10 cellular contexts compared by ENCODE assay signal in genomic region chr5:180330810-180331646, GRCh38. TPM values are rescaled to one million over a fixed set of nuclear protein-coding genes. Genes with fewer than 3 reads are reported as not detected.
DNase-seq lines count a peak whose midpoint lies in the region; ATAC-seq, FAIRE-seq and TF ChIP-seq lines count a peak whose summit lies in the region.
"Had no signal": no experiment of that assay in that cellular context is flagged by ENCODE, and none has a peak within 500 bp of the region (broad histone marks: within the 10 kb centered on the region; RNA-seq: fewer than 3 reads in every experiment).

No MANE protein-coding gene starts in this region.

- DNase-seq in Caki2 (ENCODE audit: low read depth) (peak; percentile 86), SJSA1 (ENCODE audit: low read depth in 1 of 2, low spot score in 2 of 2) (peak; percentile 95 to 96), fibroblast of pulmonary artery (ENCODE audit: low read depth) (peak; percentile 100), pancreas (peak in 3 of 6 donors; percentile 48 to 77 (median 55)), inferior parietal cortex (ENCODE audit: extremely low spot score) (no peak), NCI-H1105 (lab: John Stamatoyannopoulos, UW) (no peak), Karpas-422 (no peak)
- DNase-seq: activated CD4-positive, alpha-beta memory T cell treated with anti-CD3 and anti-CD28 coated beads, Interleukin-2, amount 10 ng/mL, durations not matched to agents 7 days and 5 days; stimulated activated CD4-positive, alpha-beta T cell treated with anti-CD3 and anti-CD28 coated beads, Interleukin-4, amount 100 ng/mL, for 4 hours had no signal

- ATAC-seq in pancreas (peak; percentile 42 to 78 (median 64)), HG03460 (IDR thresholded peaks at IDR 0.05; ENCODE audit: unreplicated experiment) (no peak)

- TF ChIP-seq CTCF in fibroblast of pulmonary artery (IDR thresholded peaks at IDR 0.05; ENCODE audit: low read length, missing control alignments): no peak
- no peak for TF ChIP-seq CTCF in pancreas (IDR thresholded peaks at IDR 0.05)

- no peaks in the 10 kb centered on the region for H3K27me3 ChIP-seq in SJSA1 (replicated peaks)
- no peaks in the 10 kb centered on the region for H3K27me3 ChIP-seq in pancreas
- H3K27me3 ChIP-seq in Karpas-422 (ENCODE audit: low read length): no peaks in the 10 kb centered on the region

- no peaks in the 10 kb centered on the region for H3K79me2 ChIP-seq in Karpas-422 (ENCODE audit: low read length)

- peak overlapping the region; percentile 88 for H3K27ac ChIP-seq in SJSA1
- H3K27ac ChIP-seq in pancreas: peak overlapping the region in 2 of 4 donors; percentile 19 to 52
- H3K27ac ChIP-seq in Karpas-422 (ENCODE audit: low read length): no peak overlapping the region

- no peaks in the 10 kb centered on the region for H3K9me2 ChIP-seq in Karpas-422 (replicated peaks; ENCODE audit: insufficient read depth, low read length)

- H3K9me3 ChIP-seq in SJSA1 (replicated peaks) (no peaks in the 10 kb centered on the region), pancreas (no peaks in the 10 kb centered on the region), Karpas-422 (ENCODE audit: low read length) (no peaks in the 10 kb centered on the region)

- FAIRE-seq in pancreas (lab: Jason Lieb, UNC): no peak

- in situ Hi-C loops in Caki2 (cut with HindIII; ENCODE audit: low pct_unique_long_range_greater_than_20kb, low sequenced_read_pairs): no loop called here

- no peaks in the 10 kb centered on the region for H4K20me1 ChIP-seq in Karpas-422 (ENCODE audit: insufficient read depth, low read depth, low read length)

- H3K9ac ChIP-seq in Karpas-422 (ENCODE audit: low read length): no peak overlapping the region

- 60 to 63% methylated on average over 16 of the region's 16 CpGs for WGBS in pancreas, 2 donors

- H3K36me3 ChIP-seq in SJSA1 (peaks cover 66% of the 10 kb centered on the region), pancreas (no peaks in the 10 kb centered on the region), Karpas-422 (ENCODE audit: insufficient read depth, low read length) (no peaks in the 10 kb centered on the region)

- H3K4me2 ChIP-seq in Karpas-422 (ENCODE audit: low read depth, low read length, poor library complexity, severe bottlenecking): no peak overlapping the region

- intact Hi-C loops in pancreas (cut with DNase I): no loop called here

- H3K4me3 ChIP-seq in SJSA1 (no peak overlapping the region), fibroblast of pulmonary artery (replicated peaks; ENCODE audit: low read depth, low read length) (no peak overlapping the region), pancreas (no peak overlapping the region), Karpas-422 (ENCODE audit: low read length) (no peak overlapping the region)

- H2AFZ ChIP-seq in Karpas-422 (ENCODE audit: low read length): no peak overlapping the region

- H3K4me1 ChIP-seq in SJSA1 (replicated peaks) (peaks cover 68% of the 10 kb centered on the region), pancreas (peaks cover 0 to 14% (median 5%) of the 10 kb centered on the region in 3 donors), Karpas-422 (ENCODE audit: low read length) (no peaks in the 10 kb centered on the region)

RNA-seq across cellular contexts. Expression of gene GFPT2, which starts 22.1 kb away (rescaled TPM):
- 3.7 and 5.2 TPM in 2 replicates for total RNA-seq in Caki2 (2014; rRNA removed; shearing (Covaris generic); ENCODE audit: low replicate concordance)
- total RNA-seq in SJSA1 (2014; rRNA removed; shearing (Covaris generic)): 125 and 138 TPM in 2 replicates
- 10 to 100 TPM in 1 of 6 donors, 1 to 10 TPM in 4, under 1 TPM in 1; 0.83 to 10.6 (median 4.1) TPM for total RNA-seq in pancreas
- 1 to 10 TPM; 3.4 to 5.3 TPM for polyA plus RNA-seq in pancreas
- total RNA-seq in Karpas-422 (2014; rRNA removed; shearing (Covaris generic); ENCODE audit: low replicate concordance): 11.7 TPM in 1 of 2 replicates, not detected in the other
- total RNA-seq: activated CD4-positive, alpha-beta memory T cell treated with anti-CD3 and anti-CD28 coated beads, Interleukin-2, amount 10 ng/mL, durations not matched to agents 7 days and 5 days had no signal

RNA-seq across cellular contexts. Expression of gene MAPK9, which starts 39.1 kb away (rescaled TPM):
- total RNA-seq in Caki2 (2014; rRNA removed; shearing (Covaris generic); ENCODE audit: low replicate concordance): 33.4 and 46.5 TPM in 2 replicates
- 44.9 and 82.1 TPM in 2 replicates for total RNA-seq in SJSA1 (2014; rRNA removed; shearing (Covaris generic))
- 10 to 100 TPM; 25.9 to 40.3 (median 30.6) TPM for total RNA-seq in pancreas
- polyA plus RNA-seq in pancreas: 10 to 100 TPM; 10.7 to 18.6 TPM
- total RNA-seq in Karpas-422 (2014; rRNA removed; shearing (Covaris generic); ENCODE audit: low replicate concordance): 26.8 and 33.0 TPM in 2 replicates

Comparison
In these comparisons a context has a peak if more than half of its experiments do, and no peak if none do; other contexts are left out.
1. DNase-seq: peak in Caki2 (single experiment), SJSA1 (2 of 2) and fibroblast of pulmonary artery (single experiment); none in inferior parietal cortex (single experiment), NCI-H1105 (single experiment) and Karpas-422 (single experiment).